Comparison of ENCODE assay signal across 28 cellular contexts in genomic region chr7:118243695-118244094, GRCh38. TPM values are rescaled to one million over a fixed set of nuclear protein-coding genes. Genes with fewer than 3 reads are reported as not detected.
"Had no signal": no experiment of that assay in that cellular context is flagged by ENCODE, and none has a peak within 500 bp of the region (broad histone marks: within the 10 kb centered on the region; RNA-seq: fewer than 3 reads in every experiment).

No MANE protein-coding gene starts in this region.

- H3K4me3 Mint-ChIP-seq: dendritic cell treated with granulocyte-macrophage colony-stimulating factor and Interleukin-4, amounts not matched to agents 40 ng/mL and 50 ng/mL, for 4 days; effector memory CD8-positive, alpha-beta T cell; endodermal cell had no signal

- H3K36me3 ChIP-seq: colonic mucosa, esophagus squamous epithelium, gastrocnemius medialis, heart right ventricle, left lung, lower lobe of right lung had no signal

- H3K4me3 ChIP-seq: colonic mucosa, esophagus squamous epithelium, gastrocnemius medialis, heart right ventricle, left lung, lower lobe of right lung had no signal

- H3K9me3 ChIP-seq: colonic mucosa, esophagus squamous epithelium, gastrocnemius medialis, heart right ventricle, left lung, lower lobe of right lung had no signal

- H3K4me1 ChIP-seq: colonic mucosa, esophagus squamous epithelium, gastrocnemius medialis, heart right ventricle, left lung, lower lobe of right lung had no signal

- H3K9me3 Mint-ChIP-seq: dendritic cell treated with granulocyte-macrophage colony-stimulating factor and Interleukin-4, amounts not matched to agents 40 ng/mL and 50 ng/mL, for 4 days; effector memory CD8-positive, alpha-beta T cell had no signal

- DNase-seq: colonic mucosa; cortex of kidney; effector CD8-positive, alpha-beta T cell; effector memory CD8-positive, alpha-beta T cell; endodermal cell; erythroblast; esophagus squamous epithelium; foreskin fibroblast; foreskin melanocyte; gastrocnemius medialis; glutamatergic neuron; head of caudate nucleus; heart right ventricle; hippocampal formation; left cardiac atrium; left lung; left ventricle myocardium superior; lower lobe of right lung; mesendoderm; midbrain had no signal

- FAIRE-seq: endometrium, islet of Langerhans, keratinocyte had no signal

- H3K27ac ChIP-seq: colonic mucosa, epithelial cell of prostate, esophagus squamous epithelium, gastrocnemius medialis, heart right ventricle, left lung, lower lobe of right lung had no signal

- H3K27me3 Mint-ChIP-seq: effector memory CD8-positive, alpha-beta T cell had no signal

- ATAC-seq: effector memory CD8-positive, alpha-beta T cell; esophagus mucosa; gastrocnemius medialis; heart right ventricle; left cardiac atrium; left lung; left ventricle myocardium superior; lower lobe of right lung had no signal

- H3K27ac Mint-ChIP-seq: dendritic cell treated with granulocyte-macrophage colony-stimulating factor and Interleukin-4, amounts not matched to agents 40 ng/mL and 50 ng/mL, for 4 days; effector memory CD8-positive, alpha-beta T cell; endodermal cell had no signal

- H3K27me3 ChIP-seq: colonic mucosa, esophagus squamous epithelium, gastrocnemius medialis, heart right ventricle, left lung had no signal

RNA-seq across cellular contexts. Expression of gene ANKRD7, which starts 19.2 kb away (rescaled TPM):
- total RNA-seq: colonic mucosa, endodermal cell, esophagus mucosa, glomerular endothelial cell, lower lobe of right lung, mucosa of gallbladder had no signal
